ENCODE assay signal across 1 cellular context in the genomic region with DNA sequence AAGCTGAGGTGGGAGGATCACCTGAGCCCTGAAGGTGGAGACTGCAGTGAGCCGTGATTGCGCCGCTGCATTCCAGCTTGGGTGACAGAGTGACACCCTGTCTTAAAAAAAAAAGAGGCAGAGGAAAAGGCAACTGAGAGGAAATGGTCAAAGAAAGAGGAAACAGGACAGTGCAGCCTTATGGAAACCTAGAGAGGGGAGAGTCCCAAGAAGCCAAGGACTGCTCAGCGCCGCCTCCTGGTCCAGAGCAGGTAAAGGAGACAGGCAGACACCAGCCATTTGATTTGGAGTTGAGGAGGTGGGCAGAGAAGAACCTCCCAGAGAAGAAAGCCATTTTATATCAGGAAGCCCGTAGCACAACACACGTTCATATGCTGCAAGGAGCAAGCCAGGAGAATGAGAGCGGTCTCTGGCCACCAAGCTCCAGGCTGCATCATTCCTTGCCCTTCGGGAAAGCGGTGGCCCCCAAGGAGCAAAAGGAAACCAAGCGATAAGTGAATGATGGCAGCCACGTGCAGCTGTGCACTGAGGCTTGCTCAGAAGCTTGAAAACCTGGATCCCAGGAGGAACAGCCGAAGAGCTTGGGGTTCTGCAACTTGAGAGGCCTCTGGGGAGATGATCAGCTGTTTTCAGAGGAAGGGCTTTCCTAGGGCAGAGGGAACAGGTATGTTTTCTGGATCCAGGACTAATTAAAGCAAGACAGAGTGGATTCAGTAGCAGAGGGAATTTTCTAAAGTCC.
TF ChIP-seq lines count a peak whose summit lies in the region.

No MANE protein-coding gene starts in this region.

TF ChIP-seq in GM12878, 131 proteins besides CTCF, POLR2A, EP300 and RAD21:
- no peak for TF ChIP-seq ZNF217 (IDR thresholded peaks at IDR 0.05)
- TF ChIP-seq TCF3 (IDR thresholded peaks at IDR 0.05; ENCODE audit: borderline replicate concordance, insufficient read depth, low read depth, low read length) = no peak
- TF ChIP-seq, protein P1, sequence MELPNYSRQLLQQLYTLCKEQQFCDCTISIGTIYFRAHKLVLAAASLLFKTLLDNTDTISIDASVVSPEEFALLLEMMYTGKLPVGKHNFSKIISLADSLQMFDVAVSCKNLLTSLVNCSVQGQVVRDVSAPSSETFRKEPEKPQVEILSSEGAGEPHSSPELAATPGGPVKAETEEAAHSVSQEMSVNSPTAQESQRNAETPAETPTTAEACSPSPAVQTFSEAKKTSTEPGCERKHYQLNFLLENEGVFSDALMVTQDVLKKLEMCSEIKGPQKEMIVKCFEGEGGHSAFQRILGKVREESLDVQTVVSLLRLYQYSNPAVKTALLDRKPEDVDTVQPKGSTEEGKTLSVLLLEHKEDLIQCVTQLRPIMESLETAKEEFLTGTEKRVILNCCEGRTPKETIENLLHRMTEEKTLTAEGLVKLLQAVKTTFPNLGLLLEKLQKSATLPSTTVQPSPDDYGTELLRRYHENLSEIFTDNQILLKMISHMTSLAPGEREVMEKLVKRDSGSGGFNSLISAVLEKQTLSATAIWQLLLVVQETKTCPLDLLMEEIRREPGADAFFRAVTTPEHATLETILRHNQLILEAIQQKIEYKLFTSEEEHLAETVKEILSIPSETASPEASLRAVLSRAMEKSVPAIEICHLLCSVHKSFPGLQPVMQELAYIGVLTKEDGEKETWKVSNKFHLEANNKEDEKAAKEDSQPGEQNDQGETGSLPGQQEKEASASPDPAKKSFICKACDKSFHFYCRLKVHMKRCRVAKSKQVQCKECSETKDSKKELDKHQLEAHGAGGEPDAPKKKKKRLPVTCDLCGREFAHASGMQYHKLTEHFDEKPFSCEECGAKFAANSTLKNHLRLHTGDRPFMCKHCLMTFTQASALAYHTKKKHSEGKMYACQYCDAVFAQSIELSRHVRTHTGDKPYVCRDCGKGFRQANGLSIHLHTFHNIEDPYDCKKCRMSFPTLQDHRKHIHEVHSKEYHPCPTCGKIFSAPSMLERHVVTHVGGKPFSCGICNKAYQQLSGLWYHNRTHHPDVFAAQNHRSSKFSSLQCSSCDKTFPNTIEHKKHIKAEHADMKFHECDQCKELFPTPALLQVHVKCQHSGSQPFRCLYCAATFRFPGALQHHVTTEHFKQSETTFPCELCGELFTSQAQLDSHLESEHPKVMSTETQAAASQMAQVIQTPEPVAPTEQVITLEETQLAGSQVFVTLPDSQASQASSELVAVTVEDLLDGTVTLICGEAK (IDR thresholded peaks at IDR 0.05; ENCODE audit: borderline replicate concordance) = no peak
- no peak for TF ChIP-seq FOXM1 (IDR thresholded peaks at IDR 0.05; ENCODE audit: low read depth, low read length)
- TF ChIP-seq RCOR1 (conservative IDR thresholded peaks at IDR 0.05; ENCODE audit: low read depth, low read length) = no peak
- TF ChIP-seq ZBED1 (IDR thresholded peaks at IDR 0.05; ENCODE audit: borderline replicate concordance) = no peak
- no peak for TF ChIP-seq IKZF2 (IDR thresholded peaks at IDR 0.05)
- TF ChIP-seq HDGF (IDR thresholded peaks at IDR 0.05) = no peak
- no peak for TF ChIP-seq ZNF384 (IDR thresholded peaks at IDR 0.05; ENCODE audit: borderline replicate concordance, low read depth, low read length)
- no peak for TF ChIP-seq ETV6 (conservative IDR thresholded peaks at IDR 0.05 in 1 of 2, IDR thresholded peaks at IDR 0.05 in 1 of 2; ENCODE audit: borderline replicate concordance in 1 of 2, low read depth in 1 of 2)
- no peak for TF ChIP-seq SMC3 (IDR thresholded peaks at IDR 0.05; ENCODE audit: borderline replicate concordance, low read length)
- no peak for TF ChIP-seq MTA3 (IDR thresholded peaks at IDR 0.05; ENCODE audit: borderline replicate concordance, low read length)
- no peak for TF ChIP-seq SREBF2 (IDR thresholded peaks at IDR 0.05; ENCODE audit: low read length)
